18 cellular contexts compared by ENCODE assay signal in the genomic region with DNA sequence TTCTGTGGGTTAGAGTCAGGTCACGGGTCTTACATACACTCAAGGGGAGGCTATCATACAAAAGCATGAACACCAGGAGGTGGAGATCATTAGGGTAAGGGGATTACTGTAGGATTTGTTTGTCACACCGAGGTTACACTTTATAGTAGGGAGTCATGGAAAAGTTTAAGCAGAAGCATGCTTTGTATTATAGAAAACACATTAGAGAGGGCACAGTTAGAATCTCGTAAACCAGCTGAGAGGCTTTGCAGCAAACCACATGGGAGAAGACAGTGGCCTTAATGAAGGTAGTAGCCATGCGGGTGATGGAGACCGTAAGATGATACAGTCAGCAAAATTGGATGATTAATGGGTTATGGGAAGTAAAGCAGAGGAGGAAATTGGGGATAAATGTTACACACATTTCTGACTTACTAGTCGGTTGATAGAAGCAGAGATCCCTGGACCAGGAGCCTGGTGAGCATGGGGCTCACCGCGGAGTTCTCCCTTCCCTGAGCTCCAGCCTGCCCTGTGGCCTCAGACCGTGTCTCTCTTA.
DNase-seq lines count a peak whose midpoint lies in the region; ATAC-seq and TF ChIP-seq lines count a peak whose summit lies in the region.
"Had no signal": no experiment of that assay in that cellular context is flagged by ENCODE, and none has a peak within 500 bp of the region (broad histone marks: within the 10 kb centered on the region; RNA-seq: fewer than 3 reads in every experiment).

No MANE protein-coding gene starts in this region.

- H3K9me3 Mint-ChIP-seq in brain: peaks cover 7 to 13% (median 11%) of the 10 kb centered on the region in 5 experiments
- peaks cover 7% of the 10 kb centered on the region for H3K9me3 Mint-ChIP-seq in neural progenitor cell

- H3K79me2 ChIP-seq in neural progenitor cell (ENCODE audit: low read depth): no peaks in the 10 kb centered on the region

- no peak overlapping the region for H3K9ac ChIP-seq in neural progenitor cell

- H3F3A ChIP-seq in neural progenitor cell (ENCODE audit: low read depth): no peaks in the 10 kb centered on the region

- no peak overlapping the region for H2AFZ ChIP-seq in neural progenitor cell (replicated peaks)

- H3K36me3 Mint-ChIP-seq in brain (peaks cover 44% of the 10 kb centered on the region), neural progenitor cell (no peaks in the 10 kb centered on the region)

- H3K4me2 ChIP-seq in neural progenitor cell: no peak overlapping the region

- H3K36me3 ChIP-seq in right lobe of liver (no peaks in the 10 kb centered on the region), suprapubic skin (no peaks in the 10 kb centered on the region), neural progenitor cell (no peaks in the 10 kb centered on the region)

- TF ChIP-seq POLR2A in right lobe of liver (IDR thresholded peaks at IDR 0.05) (no peak), suprapubic skin (IDR thresholded peaks at IDR 0.05) (no peak)

- peaks cover 6% of the 10 kb centered on the region for H4K20me1 ChIP-seq in neural progenitor cell (ENCODE audit: low read depth)

- no peak for TF ChIP-seq CTCF in brain (conservative IDR thresholded peaks at IDR 0.05)
- TF ChIP-seq CTCF in right lobe of liver (IDR thresholded peaks at IDR 0.05): no peak
- TF ChIP-seq CTCF in suprapubic skin (IDR thresholded peaks at IDR 0.05): no peak
- TF ChIP-seq CTCF in neural progenitor cell (IDR thresholded peaks at IDR 0.05): no peak

- H3K4me3 ChIP-seq in right lobe of liver (no peak overlapping the region), suprapubic skin (no peak overlapping the region), neural progenitor cell (no peak overlapping the region)
- H3K4me3 ChIP-seq: SK-N-MC had no signal

- H3K4me1 ChIP-seq in right lobe of liver (peaks cover 0 to 40% (median 12%) of the 10 kb centered on the region in 4 donors), suprapubic skin (peaks cover 14% of the 10 kb centered on the region), neural progenitor cell (peaks cover 13% of the 10 kb centered on the region)

- ATAC-seq in right lobe of liver: no peak

- TF ChIP-seq EP300 in suprapubic skin (IDR thresholded peaks at IDR 0.05): no peak

- 88% methylated on average over 4 of the region's 9 CpGs for WGBS in right lobe of liver (ENCODE audit: insufficient coverage, low coverage, low lambda C conversion rate, missing lambda C conversion rate)
- WGBS in suprapubic skin: 93% methylated on average over 9 of the region's 9 CpGs

- no peaks in the 10 kb centered on the region for H3K9me3 ChIP-seq in right lobe of liver
- no peaks in the 10 kb centered on the region for H3K9me3 ChIP-seq in suprapubic skin
- no peaks in the 10 kb centered on the region for H3K9me3 ChIP-seq in neural progenitor cell (ENCODE audit: low read depth)

- H3K4me1 Mint-ChIP-seq in brain (peaks cover 50% of the 10 kb centered on the region), neural progenitor cell (peaks cover 16% of the 10 kb centered on the region)
- H3K4me1 Mint-ChIP-seq: activated naive CD4-positive, alpha-beta T cell treated with anti-CD3 and anti-CD28 coated beads, Interleukin-2, amount 10 ng/mL, durations not matched to agents 7 days and 5 days had no signal

- intact Hi-C loops in right lobe of liver (cut with DNase I): no loop called here

- no peaks in the 10 kb centered on the region for H3K27me3 ChIP-seq in right lobe of liver
- no peaks in the 10 kb centered on the region for H3K27me3 ChIP-seq in suprapubic skin
- H3K27me3 ChIP-seq in neural progenitor cell: no peaks in the 10 kb centered on the region

- peaks cover 3% of the 10 kb centered on the region for H3K27me3 Mint-ChIP-seq in brain
- H3K27me3 Mint-ChIP-seq in neural progenitor cell (ENCODE audit: insufficient read depth, low read depth): peaks cover 4% of the 10 kb centered on the region
- H3K27me3 Mint-ChIP-seq: activated naive CD4-positive, alpha-beta T cell treated with anti-CD3 and anti-CD28 coated beads, Interleukin-2, amount 10 ng/mL, durations not matched to agents 7 days and 5 days; naive B cell had no signal

- DNase-seq in NCI-H69 (lab: John Stamatoyannopoulos, UW) (peak; percentile 23), right lobe of liver (no peak), suprapubic skin (ENCODE audit: low spot score in 2 of 2) (no peak), neural progenitor cell (ENCODE audit: low spot score) (no peak), superior temporal gyrus (ENCODE audit: extremely low spot score) (no peak), amniotic stem cell (lab: John Stamatoyannopoulos, UW) (no peak)
- DNase-seq: activated CD4-positive, alpha-beta T cell treated with anti-CD3 and anti-CD28 coated beads for 48 hours; activated naive CD4-positive, alpha-beta T cell treated with anti-CD3 and anti-CD28 coated beads, Interleukin-2, amount 10 ng/mL, durations not matched to agents 7 days and 5 days; activated T-cell treated with anti-CD3 and anti-CD28 coated beads for 4 hours; central memory CD4-positive, alpha-beta T cell; foreskin fibroblast; H9; MM.1S; naive B cell; NCI-H1930; NCI-H510A treated with DMSO at 0.1 percent for 48 hours had no signal

- H3K4me3 Mint-ChIP-seq in brain: no peak overlapping the region
- no peak overlapping the region for H3K4me3 Mint-ChIP-seq in neural progenitor cell
- H3K4me3 Mint-ChIP-seq: activated naive CD4-positive, alpha-beta T cell treated with anti-CD3 and anti-CD28 coated beads, Interleukin-2, amount 10 ng/mL, durations not matched to agents 7 days and 5 days; H9 had no signal

- H3K27ac ChIP-seq in right lobe of liver (peak overlapping the region in 2 of 3 donors; percentile 92), suprapubic skin (peak overlapping the region; percentile 39), neural progenitor cell (no peak overlapping the region)
- H3K27ac ChIP-seq: SK-N-MC had no signal

- H3K27ac Mint-ChIP-seq in brain (peak overlapping the region in 3 of 5 experiments; percentile 21 to 94 (median 66)), neural progenitor cell (no peak overlapping the region)
- H3K27ac Mint-ChIP-seq: activated naive CD4-positive, alpha-beta T cell treated with anti-CD3 and anti-CD28 coated beads, Interleukin-2, amount 10 ng/mL, durations not matched to agents 7 days and 5 days; H9 had no signal
